ENCODE assay signal across 19 cellular contexts in the genomic region with DNA sequence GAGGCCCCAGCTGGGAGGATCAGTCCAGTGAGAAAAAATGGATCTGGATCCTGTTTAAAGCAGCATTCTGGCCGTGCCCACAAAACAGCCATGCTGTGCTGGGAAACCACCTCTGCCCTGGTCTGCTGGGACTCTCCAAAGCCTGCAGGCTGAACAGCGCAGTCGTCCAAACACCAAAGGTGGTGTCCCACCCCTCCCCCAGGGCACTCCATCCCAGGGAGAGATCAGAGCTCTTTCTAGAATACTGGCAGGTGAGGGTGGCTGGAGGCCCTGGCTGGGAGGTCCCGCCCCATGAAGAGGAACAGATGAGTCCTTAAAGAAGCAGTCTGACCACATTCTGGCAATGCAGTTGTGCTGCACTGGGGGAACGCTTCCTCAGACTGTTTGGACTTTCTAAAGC.
DNase-seq lines count a peak whose midpoint lies in the region; ATAC-seq, FAIRE-seq and TF ChIP-seq lines count a peak whose summit lies in the region.
"Had no signal": no experiment of that assay in that cellular context is flagged by ENCODE, and none has a peak within 500 bp of the region (broad histone marks: within the 10 kb centered on the region; RNA-seq: fewer than 3 reads in every experiment).

No MANE protein-coding gene starts in this region.

- ATAC-seq in GM19324 (IDR thresholded peaks at IDR 0.05; ENCODE audit: low FRiP score, unreplicated experiment), result no peak
- ATAC-seq: HCT116 had no signal

- H3K9me3 ChIP-seq in mammary epithelial cell (replicated peaks; ENCODE audit: insufficient read depth, low read length) (no peaks in the 10 kb centered on the region), H1 (ENCODE audit: insufficient read depth in 2 of 2, low read depth in 1 of 2, low read length in 1 of 2) (no peaks in the 10 kb centered on the region)
- no peaks in the 10 kb centered on the region for H3K9me3 ChIP-seq in CD4-positive, alpha-beta memory T cell (ENCODE audit: control insufficient read depth in 1 of 2, low read length in 2 of 2)

- no peak overlapping the region for H3K56ac ChIP-seq in H1 (replicated peaks; ENCODE audit: insufficient read length, low read depth, low read length)

- H3K79me2 ChIP-seq in mammary epithelial cell (ENCODE audit: insufficient read depth, low read length) (no peaks in the 10 kb centered on the region), H1 (ENCODE audit: control insufficient read depth in 1 of 2, insufficient read depth in 2 of 2, low read length in 2 of 2) (no peaks in the 10 kb centered on the region)

- H2AK5ac ChIP-seq in H1 (ENCODE audit: low read depth, low read length), result no peak overlapping the region

- H2BK20ac ChIP-seq in H1 (ENCODE audit: low read length), result no peak overlapping the region

- CTCF ChIA-PET in mammary epithelial cell (lab: Charles Lee; ENCODE audit: low non-redundant PET) (no interaction called here), MCF 10A (lab: Yijun Ruan, JAX) (no interaction called here), H1 (lab: Charles Lee; ENCODE audit: partially characterized antibody) (interaction anchor here (1.7 to 3.1 kb wide), 4 partner anchors 8 to 229 kb away, joined by 5 to 15 read pairs (median 6); no protein-coding TSS in a partner anchor)
- CTCF ChIA-PET in CD4-positive, alpha-beta memory T cell (lab: Charles Lee; ENCODE audit: partially characterized antibody), result no interaction called here

- no peak overlapping the region for H2BK12ac ChIP-seq in H1 (ENCODE audit: low read depth, low read length)

- H3K4me3 Mint-ChIP-seq in MCF 10A (ENCODE audit: unreplicated experiment), result no peak overlapping the region
- H3K4me3 Mint-ChIP-seq in CD4-positive, alpha-beta memory T cell, result no peak overlapping the region
- H3K4me3 Mint-ChIP-seq: CD14-positive monocyte; CD8-positive, alpha-beta memory T cell; IgD-negative memory B cell had no signal

- H2BK5ac ChIP-seq in H1 (ENCODE audit: low read depth, low read length), result no peak overlapping the region

- 18% methylated on average over 3 of the region's 5 CpGs for WGBS in mammary epithelial cell (ENCODE audit: low coverage, missing lambda C conversion rate)
- 92% methylated on average over 5 of the region's 5 CpGs; no CpG with 5 or more reads in 1 of the 2 experiments for WGBS in H1 (ENCODE audit: extremely low coverage in 1 of 2, insufficient coverage in 1 of 2, insufficient read length in 1 of 2, insufficient replicate concordance in 2 of 2, low coverage in 1 of 2, low lambda C conversion rate in 2 of 2, missing lambda C conversion rate in 1 of 2), 2 experiments

- no peak overlapping the region for H4K91ac ChIP-seq in H1 (replicated peaks; ENCODE audit: insufficient read length, low read length)

- no peak overlapping the region for H3K27ac Mint-ChIP-seq in MCF 10A (ENCODE audit: low read depth, unreplicated experiment)
- no peak overlapping the region for H3K27ac Mint-ChIP-seq in CD4-positive, alpha-beta memory T cell
- H3K27ac Mint-ChIP-seq: CD14-positive monocyte, IgD-negative memory B cell had no signal

- no peak for TF ChIP-seq RAD21 in H1 (IDR thresholded peaks at IDR 0.05 in 1 of 2, conservative IDR thresholded peaks at IDR 0.05 in 1 of 2; ENCODE audit: low read depth in 2 of 2, low read length in 2 of 2)

- H3K79me1 ChIP-seq in H1 (ENCODE audit: low read depth, low read length), result no peaks in the 10 kb centered on the region

- no peaks in the 10 kb centered on the region; the same call in 1 of the 2 replicates for H3K23me2 ChIP-seq in H1 (ENCODE audit: low read depth, low read length)

- peak overlapping the region; percentile 62 for H4K8ac ChIP-seq in H1 (ENCODE audit: extremely low read depth, insufficient read depth, low read length)

- H3K18ac ChIP-seq in H1 (ENCODE audit: extremely low read depth, low read length), result no peak overlapping the region

- dilution Hi-C loops in mammary epithelial cell (cut with HindIII; ENCODE audit: low sequenced_read_pairs), result no loop called here

- TF ChIP-seq POLR2A in H1 (IDR thresholded peaks at IDR 0.05; ENCODE audit: control extremely low read depth in 1 of 2, low read depth in 2 of 2, low read length in 2 of 2), result no peak

- DNase-seq in mammary epithelial cell (peak; percentile 17), MCF 10A (ENCODE audit: unreplicated experiment) (no peak), H1 (ENCODE audit: low read depth in 1 of 2, low spot score in 2 of 2) (no peak), myocyte (ENCODE audit: low read depth) (peak; percentile 12), superior temporal gyrus (ENCODE audit: extremely low spot score) (no peak), COLO668 (lab: John Stamatoyannopoulos, UW; ENCODE audit: unreplicated experiment) (no peak)
- no peak for DNase-seq in CD4-positive, alpha-beta memory T cell
- DNase-seq: Calu3; CD8-positive, alpha-beta memory T cell; DMS 273 treated with DMSO at 0.1 percent for 48 hours; KG1 had no signal

- no peak for TF ChIP-seq EP300 in H1 (IDR thresholded peaks at IDR 0.05; ENCODE audit: borderline replicate concordance in 1 of 2, low read depth in 2 of 2, low read length in 2 of 2)

- H3K4ac ChIP-seq in H1 (replicated peaks; ENCODE audit: insufficient read length, low read depth, low read length), result no peak overlapping the region

- H3K27me3 Mint-ChIP-seq in MCF 10A (ENCODE audit: insufficient read depth, unreplicated experiment), result peaks cover 2% of the 10 kb centered on the region
- H3K27me3 Mint-ChIP-seq in CD4-positive, alpha-beta memory T cell, result peaks cover 0 to 6% of the 10 kb centered on the region in 2 donors

- in situ Hi-C loops in mammary epithelial cell (cut with MboI; ENCODE audit: low sequenced_read_pairs in 2 of 2), result no loop called here

- peaks cover 13% of the 10 kb centered on the region for H3K9me3 Mint-ChIP-seq in MCF 10A (ENCODE audit: unreplicated experiment)
- H3K9me3 Mint-ChIP-seq in CD4-positive, alpha-beta memory T cell, result peaks cover 0 to 19% (median 10%) of the 10 kb centered on the region in 8 donors

- no peak overlapping the region for H3K23ac ChIP-seq in H1 (ENCODE audit: insufficient read length)

- H4K5ac ChIP-seq in H1 (ENCODE audit: insufficient read length, low read depth, low read length), result no peak overlapping the region

- H3K4me2 ChIP-seq in mammary epithelial cell (ENCODE audit: insufficient read depth, low read depth, low read length) (no peak overlapping the region), H1 (ENCODE audit: insufficient read depth in 1 of 2, low read depth in 2 of 2, low read length in 2 of 2) (no peak overlapping the region)

- H3K4me3 ChIP-seq in mammary epithelial cell (replicated peaks in 1 of 3; ENCODE audit: insufficient read depth in 1 of 3, low read depth in 2 of 3, low read length in 3 of 3) (no peak overlapping the region), H1 (ENCODE audit: extremely low read depth in 1 of 4, insufficient read depth in 2 of 4, low read depth in 3 of 4, low read length in 4 of 4) (no peak overlapping the region)
- H3K4me3 ChIP-seq in CD4-positive, alpha-beta memory T cell (ENCODE audit: low read length in 2 of 2), result no peak overlapping the region

- H4K20me1 ChIP-seq in mammary epithelial cell (ENCODE audit: insufficient read depth, low read length), result no peaks in the 10 kb centered on the region
- H4K20me1 ChIP-seq in H1 (replicated peaks in 1 of 2; ENCODE audit: control insufficient read depth in 1 of 2, insufficient read depth in 2 of 2, low read length in 2 of 2), result no peaks in the 10 kb centered on the region

- no peak for FAIRE-seq in H1 (lab: Jason Lieb, UNC)
- FAIRE-seq: GM12892, GM19239, H54 had no signal

- H3K36me3 Mint-ChIP-seq in MCF 10A (ENCODE audit: insufficient read depth, unreplicated experiment), result no peaks in the 10 kb centered on the region
- H3K36me3 Mint-ChIP-seq in CD4-positive, alpha-beta memory T cell, result peaks cover 10 to 18% of the 10 kb centered on the region in 2 donors

- intact Hi-C loops in mammary epithelial cell (cut with micrococcal nuclease), result no loop called here
- intact Hi-C loops in MCF 10A (cut with micrococcal nuclease), result no loop called here
- intact Hi-C loops in CD4-positive, alpha-beta memory T cell (cut with micrococcal nuclease), result no loop called here

- H3K4me1 ChIP-seq in mammary epithelial cell (ENCODE audit: insufficient read depth, low read length), result no peaks in the 10 kb centered on the region
- H3K4me1 ChIP-seq in H1 (replicated peaks in 1 of 4; ENCODE audit: control insufficient read depth in 3 of 4, insufficient read depth in 4 of 4, low read length in 3 of 4), result no peaks in the 10 kb centered on the region
- no peaks in the 10 kb centered on the region for H3K4me1 ChIP-seq in CD4-positive, alpha-beta memory T cell (ENCODE audit: insufficient read depth, low read length)

- no TSS peak for BruUV-seq in mammary epithelial cell (replicated peaks; lab: Mats Ljungman, UMichigan)
- no TSS peak for BruUV-seq in MCF 10A (replicated peaks; lab: Mats Ljungman, UMichigan)

- H2AFZ ChIP-seq in mammary epithelial cell (ENCODE audit: low read depth, low read length) (no peak overlapping the region), H1 (ENCODE audit: low read length) (no peak overlapping the region)

- H3K14ac ChIP-seq in H1 (ENCODE audit: insufficient read length), result no peak overlapping the region

- no peaks in the 10 kb centered on the region for H3K4me1 Mint-ChIP-seq in MCF 10A (ENCODE audit: insufficient read depth, unreplicated experiment)
- H3K4me1 Mint-ChIP-seq in CD4-positive, alpha-beta memory T cell, result no peaks in the 10 kb centered on the region
- H3K4me1 Mint-ChIP-seq: CD14-positive monocyte; CD8-positive, alpha-beta memory T cell; IgD-negative memory B cell had no signal

- no peak overlapping the region for H3K9ac ChIP-seq in mammary epithelial cell (ENCODE audit: insufficient read depth, low read length)
- H3K9ac ChIP-seq in H1 (replicated peaks in 1 of 4; ENCODE audit: extremely low read depth in 1 of 4, low read depth in 3 of 4, low read length in 3 of 4), result no peak overlapping the region

- no peak overlapping the region for H2BK15ac ChIP-seq in H1 (ENCODE audit: low read length)

- no peak overlapping the region for H3K27ac ChIP-seq in mammary epithelial cell (ENCODE audit: insufficient read depth, low read depth, low read length)
- H3K27ac ChIP-seq in H1 (ENCODE audit: low read depth, low read length), result no peak overlapping the region
- no peak overlapping the region for H3K27ac ChIP-seq in CD4-positive, alpha-beta memory T cell (ENCODE audit: low read depth, low read length)
- H3K27ac ChIP-seq: 22Rv1 had no signal

- H3K27me3 ChIP-seq in mammary epithelial cell (ENCODE audit: insufficient read depth, low read length) (peaks cover 2% of the 10 kb centered on the region), H1 (replicated peaks in 1 of 4; ENCODE audit: control insufficient read depth in 3 of 4, extremely low read depth in 1 of 4, insufficient read depth in 3 of 4, low read length in 3 of 4) (no peaks in the 10 kb centered on the region)
- no peaks in the 10 kb centered on the region for H3K27me3 ChIP-seq in CD4-positive, alpha-beta memory T cell (ENCODE audit: insufficient read depth, low read length)

- H2BK120ac ChIP-seq in H1 (replicated peaks; ENCODE audit: low read depth, low read length), result no peak overlapping the region

- TF ChIP-seq CTCF in mammary epithelial cell (conservative IDR thresholded peaks at IDR 0.05 in 1 of 2, IDR thresholded peaks at IDR 0.05 in 1 of 2; ENCODE audit: extremely low read depth in 1 of 2, insufficient read depth in 1 of 2, low read depth in 1 of 2, low read length in 2 of 2), result no peak
- no peak for TF ChIP-seq CTCF in MCF 10A (IDR thresholded peaks at IDR 0.05; ENCODE audit: unreplicated experiment)
- no peak for TF ChIP-seq CTCF in H1 (IDR thresholded peaks at IDR 0.05; ENCODE audit: control extremely low read depth in 1 of 3, insufficient read depth in 1 of 3, low read depth in 1 of 3, low read length in 3 of 3)

- H3K36me3 ChIP-seq in mammary epithelial cell (ENCODE audit: insufficient read depth, low read length) (no peaks in the 10 kb centered on the region), H1 (ENCODE audit: control insufficient read depth in 2 of 4, insufficient read depth in 4 of 4, low read length in 3 of 4) (no peaks in the 10 kb centered on the region)
- no peaks in the 10 kb centered on the region for H3K36me3 ChIP-seq in CD4-positive, alpha-beta memory T cell (ENCODE audit: insufficient read depth, low read length)

- POLR2A ChIA-PET in MCF 10A (lab: Yijun Ruan, JAX) (no interaction called here), H1 (lab: Charles Lee; ENCODE audit: partially characterized antibody) (no interaction called here)
- POLR2A ChIA-PET in CD4-positive, alpha-beta memory T cell (lab: Charles Lee; ENCODE audit: partially characterized antibody), result no interaction called here

Comparison
In these comparisons a context has a peak if more than half of its experiments do, and no peak if none do; other contexts are left out.
1. DNase-seq: peak in mammary epithelial cell (single experiment) and myocyte (single experiment); none in MCF 10A (single experiment), H1 (0 of 2), CD4-positive, alpha-beta memory T cell (0 of 5), superior temporal gyrus (single experiment) and COLO668 (single experiment).